ENCODE assay signal across 20 cellular contexts in the genomic region with DNA sequence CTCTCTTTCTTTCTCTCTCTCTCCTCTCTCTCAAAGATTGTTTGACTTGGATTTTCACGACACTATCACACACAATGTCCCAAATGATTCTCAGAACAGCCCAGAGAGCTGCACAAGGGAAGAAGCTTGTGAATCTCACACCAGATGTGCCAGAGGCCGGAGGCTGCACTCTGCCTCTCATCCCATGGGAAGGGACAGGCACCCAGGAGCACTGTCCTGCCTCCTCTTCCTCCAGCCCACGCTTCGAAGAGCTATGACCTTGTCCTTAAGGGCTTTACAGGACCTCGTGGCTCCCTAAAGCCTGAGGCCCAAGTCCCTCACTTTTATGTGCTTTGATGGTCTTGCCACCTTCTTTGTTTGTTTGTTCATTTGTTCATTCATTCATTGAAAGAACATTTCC.
A peak's percentile ranks its signal among the peaks of the same experiment; 100 is the strongest.
DNase-seq lines count a peak whose midpoint lies in the region; ATAC-seq, FAIRE-seq and TF ChIP-seq lines count a peak whose summit lies in the region.
"Had no signal": no experiment of that assay in that cellular context is flagged by ENCODE, and none has a peak within 500 bp of the region (broad histone marks: within the 10 kb centered on the region; RNA-seq: fewer than 3 reads in every experiment).

No MANE protein-coding gene starts in this region.

- H3K36me3 ChIP-seq in HepG2 (replicated peaks in 1 of 2; ENCODE audit: control insufficient read depth in 1 of 2, insufficient read depth in 2 of 2, low read length in 2 of 2) (no peaks in the 10 kb centered on the region), right lobe of liver (no peaks in the 10 kb centered on the region), heart right ventricle (no peaks in the 10 kb centered on the region)
- H3K36me3 ChIP-seq: BE2C had no signal

- ATAC-seq in HepG2 (peak; percentile 20), right lobe of liver (no peak), heart right ventricle (peak in 2 of 8 donors; percentile 12 to 15), sciatic nerve (no peak), GM21619 (IDR thresholded peaks at IDR 0.05; ENCODE audit: unreplicated experiment) (no peak)
- no peak for ATAC-seq in stimulated activated naive CD8-positive, alpha-beta T cell treated with anti-CD3 and anti-CD28 coated beads, Interleukin-15, Interleukin-2, amounts not matched to agents 100 U/mL and 50 U/mL, for 24 hours

- POLR2A ChIA-PET in HepG2 (lab: Yijun Ruan, JAX), result no interaction called here

- H3K4me3 ChIP-seq in HepG2 (replicated peaks in 1 of 3; ENCODE audit: insufficient read depth in 1 of 3, low read depth in 2 of 3, low read length in 3 of 3), result no peak overlapping the region
- no peak overlapping the region for H3K4me3 ChIP-seq in right lobe of liver
- H3K4me3 ChIP-seq in heart right ventricle, result no peak overlapping the region
- H3K4me3 ChIP-seq: GM23248 had no signal

- BruUV-seq in HepG2 (replicated peaks; lab: Mats Ljungman, UMichigan), result no TSS peak

- DNase-seq in HepG2 (ENCODE audit: low spot score) (no peak), right lobe of liver (no peak), heart right ventricle (no peak), sciatic nerve (ENCODE audit: low spot score) (peak; percentile 50), DMS 273 (lab: John Stamatoyannopoulos, UW; ENCODE audit: unreplicated experiment) (no peak)
- DNase-seq in stimulated activated naive CD8-positive, alpha-beta T cell treated with anti-CD3 and anti-CD28 coated beads, Interleukin-15, Interleukin-2, amounts not matched to agents 100 U/mL and 50 U/mL, for 24 hours, result no peak
- DNase-seq: CD4-positive, alpha-beta memory T cell; GM23248; Kasumi-1; NCI-H1105 treated with DMSO at 0.1 percent for 48 hours; NCI-H1694 treated with DMSO at 0.1 percent for 48 hours; NCI-H524; NCI-H82; SIG-M5 had no signal

- no peaks in the 10 kb centered on the region for H3K79me2 ChIP-seq in HepG2 (ENCODE audit: insufficient read depth, low read length)

- FAIRE-seq in HepG2 (lab: Jason Lieb, UNC), result no peak
- FAIRE-seq: A204.1, GM12891, GM19239, HTR-8/SVneo had no signal

- in situ Hi-C loops in HepG2 (cut with HindIII; ENCODE audit: extremely low pct_ligation_motif_present, low pct_unique_long_range_greater_than_20kb), result loop anchor here (10.0 kb wide), 1 partner anchor 268 kb away; a partner anchor contains a TSS

- peaks cover 0 to 14% of the 10 kb centered on the region in 2 experiments; a peak in 2 of 5 replicates for H3K27me3 ChIP-seq in HepG2 (ENCODE audit: control insufficient read depth in 1 of 2, insufficient read depth in 2 of 2, low read length in 2 of 2)
- H3K27me3 ChIP-seq in right lobe of liver, result no peaks in the 10 kb centered on the region
- no peaks in the 10 kb centered on the region for H3K27me3 ChIP-seq in heart right ventricle
- H3K27me3 ChIP-seq: BE2C had no signal

- H3K4me1 ChIP-seq in HepG2 (ENCODE audit: insufficient read depth, low read length), result peaks cover 21% of the 10 kb centered on the region
- no peaks in the 10 kb centered on the region for H3K4me1 ChIP-seq in right lobe of liver
- H3K4me1 ChIP-seq in heart right ventricle, result peaks cover 7 to 47% (median 24%) of the 10 kb centered on the region in 9 donors

- no peaks in the 10 kb centered on the region for H4K20me1 ChIP-seq in HepG2 (ENCODE audit: insufficient read depth, low read length)

- no peak for TF ChIP-seq EP300 in HepG2 (IDR thresholded peaks at IDR 0.05; ENCODE audit: low read depth in 2 of 2, low read length in 2 of 2)
- no peak for TF ChIP-seq EP300 in HepG2 (CRISPR knock-in tag; IDR thresholded peaks at IDR 0.05; ENCODE audit: borderline replicate concordance)

- WGBS in HepG2 (ENCODE audit: low lambda C conversion rate), result 22% methylated on average over 5 of the region's 5 CpGs
- WGBS in right lobe of liver (ENCODE audit: insufficient coverage, low coverage, low lambda C conversion rate, missing lambda C conversion rate), result 72% methylated on average over 3 of the region's 5 CpGs
- WGBS in heart right ventricle, 2 donors, result 45 to 51% methylated on average over 5 of the region's 5 CpGs

- no peak for TF ChIP-seq POLR2A in HepG2 (IDR thresholded peaks at IDR 0.05; ENCODE audit: insufficient read depth in 1 of 2, low read depth in 2 of 2, low read length in 2 of 2)
- TF ChIP-seq POLR2A in right lobe of liver (IDR thresholded peaks at IDR 0.05), result no peak

- TF ChIP-seq CTCF in HepG2 (CRISPR knock-in tag; IDR thresholded peaks at IDR 0.05), result no peak
- no peak for TF ChIP-seq CTCF in right lobe of liver (IDR thresholded peaks at IDR 0.05)
- no peak for TF ChIP-seq CTCF in heart right ventricle (IDR thresholded peaks at IDR 0.05)

- TF ChIP-seq RAD21 in HepG2 (CRISPR knock-in tag; IDR thresholded peaks at IDR 0.05), result no peak

- no peak overlapping the region for H3K27ac ChIP-seq in HepG2 (ENCODE audit: extremely low read length, insufficient read depth, low read length)
- no peak overlapping the region for H3K27ac ChIP-seq in right lobe of liver
- H3K27ac ChIP-seq in heart right ventricle, result peak overlapping the region in 8 of 10 donors; percentile 23 to 81 (median 60)
- H3K27ac ChIP-seq: GM23248 had no signal

- no peaks in the 10 kb centered on the region for H3K9me3 ChIP-seq in HepG2 (ENCODE audit: low read length)
- no peaks in the 10 kb centered on the region for H3K9me3 ChIP-seq in right lobe of liver
- H3K9me3 ChIP-seq in heart right ventricle, result peaks cover 0 to 11% (median 0%) of the 10 kb centered on the region in 11 donors
- H3K9me3 ChIP-seq: BE2C had no signal

- H3K9ac ChIP-seq in HepG2 (ENCODE audit: insufficient read depth, low read depth, low read length), result no peak overlapping the region
- H3K9ac ChIP-seq: GM23248 had no signal

- intact Hi-C loops in HepG2 (cut with micrococcal nuclease; ENCODE audit: unreplicated experiment) (loop anchor here (5.0 kb wide), 1 partner anchor 271 kb away; no protein-coding TSS in a partner anchor), right lobe of liver (cut with DNase I) (no loop called here), heart right ventricle (cut with DNase I) (loop anchor here in 5 of 10 donors (2.0 to 10.0 kb wide), 8 partner anchors 71 to 271 kb away; a partner anchor contains a TSS), sciatic nerve (cut with DNase I) (no loop called here)

- CTCF ChIA-PET in HepG2 (lab: Yijun Ruan, JAX; ENCODE audit: low intra/inter-chr PET ratio, low total read pairs), result no interaction called here

- peak overlapping the region; percentile 8; the same call in 1 of the 2 replicates for H3K4me2 ChIP-seq in HepG2 (ENCODE audit: low read depth, low read length)

- no peak overlapping the region for H2AFZ ChIP-seq in HepG2 (ENCODE audit: low read length)
- H2AFZ ChIP-seq: GM23248 had no signal

TF ChIP-seq in HepG2, 621 proteins besides CTCF, POLR2A, EP300 and RAD21:
- TF ChIP-seq NCOA2 (CRISPR knock-in tag; IDR thresholded peaks at IDR 0.05), result no peak
- no peak for TF ChIP-seq HOXD1 (CRISPR knock-in tag; IDR thresholded peaks at IDR 0.05)
- TF ChIP-seq, protein P1, sequence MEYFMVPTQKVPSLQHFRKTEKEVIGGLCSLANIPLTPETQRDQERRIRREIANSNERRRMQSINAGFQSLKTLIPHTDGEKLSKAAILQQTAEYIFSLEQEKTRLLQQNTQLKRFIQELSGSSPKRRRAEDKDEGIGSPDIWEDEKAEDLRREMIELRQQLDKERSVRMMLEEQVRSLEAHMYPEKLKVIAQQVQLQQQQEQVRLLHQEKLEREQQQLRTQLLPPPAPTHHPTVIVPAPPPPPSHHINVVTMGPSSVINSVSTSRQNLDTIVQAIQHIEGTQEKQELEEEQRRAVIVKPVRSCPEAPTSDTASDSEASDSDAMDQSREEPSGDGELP (IDR thresholded peaks at IDR 0.05; ENCODE audit: borderline replicate concordance, low read depth), result no peak
- no peak for TF ChIP-seq ZNF354B (CRISPR knock-in tag; IDR thresholded peaks at IDR 0.05)
- TF ChIP-seq GABPB1 (CRISPR knock-in tag; IDR thresholded peaks at IDR 0.05), result 0 out of 2 replicates have a peak, but pooled peaks have one; percentile 1
- TF ChIP-seq ZNF501 (CRISPR knock-in tag; IDR thresholded peaks at IDR 0.05), result no peak
- TF ChIP-seq ZNF138 (CRISPR knock-in tag; IDR thresholded peaks at IDR 0.05; ENCODE audit: low read depth), result no peak

Comparison
In these comparisons a context has a peak if more than half of its experiments do, and no peak if none do; other contexts are left out.
1. H3K27ac ChIP-seq: peak in heart right ventricle (8 of 10); none in HepG2 (single experiment) and right lobe of liver (0 of 3).